ENCODE assay signal across 1 cellular context in genomic region chr10:80583681-80584080, GRCh38.
TF ChIP-seq lines count a peak whose summit lies in the region.

No MANE protein-coding gene starts in this region.

TF ChIP-seq in GM12878, 131 proteins besides CTCF, POLR2A, EP300 and RAD21:
- no peak for TF ChIP-seq RBBP5 (conservative IDR thresholded peaks at IDR 0.05)
